In the genomic region with DNA sequence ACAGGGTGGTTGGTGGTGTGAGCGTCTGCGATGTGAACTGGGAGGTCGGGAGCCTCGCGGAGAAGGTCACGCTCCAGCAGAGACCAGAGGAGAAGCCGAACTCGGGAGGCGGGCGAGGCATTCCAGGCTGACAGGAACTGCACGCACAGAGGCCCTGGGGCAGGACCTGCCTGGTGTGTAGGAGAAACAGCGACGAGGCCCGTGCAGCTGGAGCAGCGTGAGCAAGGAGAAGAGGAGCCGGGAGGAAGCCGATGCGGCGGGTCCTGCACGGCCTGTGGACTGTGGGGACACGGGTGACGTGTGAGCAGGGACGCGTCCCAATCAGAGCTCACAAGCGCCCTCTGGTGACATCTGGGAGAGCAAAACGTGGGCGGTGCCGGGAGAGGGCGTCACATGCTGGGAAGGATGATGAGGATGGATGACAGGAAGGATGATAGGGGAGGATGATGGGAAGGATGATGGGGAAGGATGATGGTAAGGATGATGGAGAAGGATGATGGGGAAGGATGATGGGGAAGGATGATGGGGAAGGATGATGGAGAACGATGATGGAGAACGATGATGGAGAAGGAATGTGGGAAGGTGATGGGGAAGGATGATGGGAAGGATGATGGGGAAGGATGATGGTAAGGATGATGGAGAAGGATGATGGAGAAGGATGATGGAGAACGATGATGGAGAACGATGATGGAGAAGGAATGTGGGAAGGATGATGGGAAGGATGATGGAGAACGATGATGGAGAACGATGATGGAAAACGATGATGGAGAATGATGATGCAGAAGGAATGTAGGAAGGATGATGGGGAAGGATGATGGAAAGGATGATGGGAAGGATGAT, we compare ENCODE assay signal across 9 cellular contexts. TPM values are rescaled to one million over a fixed set of nuclear protein-coding genes. Genes with fewer than 3 reads are reported as not detected.
DNase-seq lines count a peak whose midpoint lies in the region; ATAC-seq and TF ChIP-seq lines count a peak whose summit lies in the region.
"Had no signal": no experiment of that assay in that cellular context is flagged by ENCODE, and none has a peak within 500 bp of the region (broad histone marks: within the 10 kb centered on the region; RNA-seq: fewer than 3 reads in every experiment).

No MANE protein-coding gene starts in this region.

- peaks cover 2 to 10% (median 7%) of the 10 kb centered on the region in 3 donors for H3K27me3 ChIP-seq in gastrocnemius medialis
- H3K27me3 ChIP-seq: BLaER1 had no signal

- peaks cover 0 to 3% of the 10 kb centered on the region in 2 donors for H3K4me1 ChIP-seq in gastrocnemius medialis

- DNase-seq in DMS53 (lab: John Stamatoyannopoulos, UW): peak; percentile 72
- no peak for DNase-seq in DMS53 treated with DMSO at 0.1 percent for 48 hours (lab: John Stamatoyannopoulos, UW; ENCODE audit: unreplicated experiment)
- peak; percentile 47 for DNase-seq in SK-MEL-5 (ENCODE audit: low read depth, low spot score)
- peak; percentile 12 for DNase-seq in astrocyte of the spinal cord (ENCODE audit: low read depth, low spot score)
- peak in 44 of 51 donors; percentile 9 to 85 (median 58) for DNase-seq in hypothalamus (lab: John Stamatoyannopoulos, UW)
- peak in 1 of 2 donors; percentile 58 for DNase-seq in gastrocnemius medialis
- no peak for DNase-seq in NCI-H1930 (lab: John Stamatoyannopoulos, UW)
- no peak for DNase-seq in LoVo (ENCODE audit: low spot score)

- in situ Hi-C loops in SK-MEL-5 (cut with HindIII; ENCODE audit: low pct_unique_long_range_greater_than_20kb, low sequenced_read_pairs): no loop called here
- in situ Hi-C loops in astrocyte of the spinal cord (cut with HindIII; ENCODE audit: low sequenced_read_pairs): no loop called here
- in situ Hi-C loops in gastrocnemius medialis (cut with MboI; ENCODE audit: low sequenced_read_pairs in 4 of 4): no loop called here

- H3K36me3 ChIP-seq in gastrocnemius medialis: no peaks in the 10 kb centered on the region
- H3K36me3 ChIP-seq: BLaER1 had no signal

- no peaks in the 10 kb centered on the region for H3K9me3 ChIP-seq in gastrocnemius medialis

- peak; percentile 85 to 86 for ATAC-seq in gastrocnemius medialis

- TF ChIP-seq CTCF in astrocyte of the spinal cord (IDR thresholded peaks at IDR 0.05; ENCODE audit: low read depth, low read length): peak; percentile 39
- TF ChIP-seq CTCF in gastrocnemius medialis (IDR thresholded peaks at IDR 0.05 in 4 of 5, conservative IDR thresholded peaks at IDR 0.05 in 1 of 5): peak; percentile 18 to 54 (median 51)

- intact Hi-C loops in gastrocnemius medialis (cut with DNase I; ENCODE audit: low total_unique reads): loop anchor here (2.0 kb wide), 1 partner anchor 95 kb away; no protein-coding TSS in a partner anchor

- H3K27ac ChIP-seq in gastrocnemius medialis: peak overlapping the region in 2 of 4 donors; percentile 44 to 47
- H3K27ac ChIP-seq: BLaER1 had no signal

- no peak for TF ChIP-seq POLR2A in gastrocnemius medialis (IDR thresholded peaks at IDR 0.05)

- H3K4me3 ChIP-seq in astrocyte of the spinal cord (ENCODE audit: low read depth, low read length) (no peak overlapping the region), gastrocnemius medialis (peak overlapping the region; percentile 26 to 46 (median 30))
- H3K4me3 ChIP-seq: BLaER1 had no signal

RNA-seq across cellular contexts. Expression of a gene that starts 16.1 kb away (rescaled TPM):
- not detected in 2 replicates for total RNA-seq in SK-MEL-5 (2014; rRNA removed; shearing (Covaris generic))
- 0.15 TPM in 1 of 2 replicates, not detected in the other for polyA plus RNA-seq in SK-MEL-5 (2015; cell fraction: cytosol; rRNA removed)
- not detected in 2 replicates for polyA plus RNA-seq in SK-MEL-5 (2015; cell fraction: nucleus; rRNA removed)
- under 1 TPM in 1 of 4 donors, not detected in 3; 0.18 TPM for total RNA-seq in gastrocnemius medialis

RNA-seq across cellular contexts. Expression of a gene that starts 19.4 kb away (rescaled TPM):
- total RNA-seq in SK-MEL-5 (2014; rRNA removed; shearing (Covaris generic)): 6.7 and 7.0 TPM in 2 replicates
- polyA plus RNA-seq in SK-MEL-5 (2015; cell fraction: cytosol; rRNA removed): 11.2 and 13.5 TPM in 2 replicates
- polyA plus RNA-seq in SK-MEL-5 (2015; cell fraction: nucleus; rRNA removed): 141 and 145 TPM in 2 replicates
- total RNA-seq in gastrocnemius medialis: 1 to 10 TPM; 2.1 to 6.2 (median 4.5) TPM

RNA-seq across cellular contexts. Expression of a gene that starts 27.1 kb away (rescaled TPM):
- total RNA-seq in SK-MEL-5 (2014; rRNA removed; shearing (Covaris generic)): 19.5 and 26.4 TPM in 2 replicates
- polyA plus RNA-seq in SK-MEL-5 (2015; cell fraction: cytosol; rRNA removed): 27.9 and 30.2 TPM in 2 replicates
- 2.1 and 4.7 TPM in 2 replicates for polyA plus RNA-seq in SK-MEL-5 (2015; cell fraction: nucleus; rRNA removed)
- 10 to 100 TPM; 29.5 to 64.7 (median 35.6) TPM for total RNA-seq in gastrocnemius medialis

RNA-seq across cellular contexts. Expression of a gene that starts 51.3 kb away (rescaled TPM):
- total RNA-seq in SK-MEL-5 (2014; rRNA removed; shearing (Covaris generic)): 51.0 and 52.7 TPM in 2 replicates
- 47.1 and 54.5 TPM in 2 replicates for polyA plus RNA-seq in SK-MEL-5 (2015; cell fraction: cytosol; rRNA removed)
- 26.9 and 40.9 TPM in 2 replicates for polyA plus RNA-seq in SK-MEL-5 (2015; cell fraction: nucleus; rRNA removed)
- total RNA-seq in gastrocnemius medialis: 100 to 1,000 TPM in 3 of 4 donors, 10 to 100 TPM in 1; 99.0 to 174 (median 138) TPM

Comparison
In these comparisons a context has a peak if more than half of its experiments do, and no peak if none do; other contexts are left out.
1. DNase-seq: peak in DMS53 (single experiment), SK-MEL-5 (single experiment), astrocyte of the spinal cord (single experiment) and hypothalamus (44 of 51); none in DMS53 treated with DMSO at 0.1 percent for 48 hours (single experiment), NCI-H1930 (0 of 2) and LoVo (single experiment).